7 cellular contexts compared by ENCODE assay signal in the genomic region with DNA sequence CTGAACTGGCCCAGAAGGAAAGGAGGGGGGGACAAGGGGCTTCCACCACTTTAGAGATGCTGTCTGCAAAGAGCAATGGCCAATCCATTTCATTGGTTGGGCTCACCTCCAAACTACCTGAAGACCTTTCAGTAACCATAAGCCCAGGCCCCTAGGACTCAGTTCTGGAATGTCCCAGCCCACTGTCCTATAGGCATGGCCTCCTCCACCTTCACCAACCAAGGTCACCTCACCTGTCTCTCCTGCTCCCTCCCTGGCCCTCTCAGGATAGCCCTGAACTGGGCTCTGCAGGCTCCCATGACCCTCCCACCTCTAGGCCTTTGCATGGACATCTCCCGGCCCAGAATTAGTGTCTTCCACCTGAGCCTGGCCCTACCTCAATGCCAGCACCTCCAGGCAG. TPM values are rescaled to one million over a fixed set of nuclear protein-coding genes. Genes with fewer than 3 reads are reported as not detected.
"Had no signal": no experiment of that assay in that cellular context is flagged by ENCODE, and none has a peak within 500 bp of the region (broad histone marks: within the 10 kb centered on the region; RNA-seq: fewer than 3 reads in every experiment).

No MANE protein-coding gene starts in this region.

- H3K9me3 ChIP-seq: HAP-1 had no signal

- H3K36me3 ChIP-seq: HAP-1 had no signal

- DNase-seq: GM23248, GOT3, H7, HFFc6 had no signal

- H3K27ac ChIP-seq: GM23248 had no signal

- H3K4me3 ChIP-seq: GM23248, HAP-1 had no signal

- H2AFZ ChIP-seq: GM23248 had no signal

- H3K4me1 ChIP-seq: HAP-1 had no signal

- H3K9ac ChIP-seq: GM23248 had no signal

RNA-seq across cellular contexts. Expression of a gene that starts 22.4 kb away (rescaled TPM):
- total RNA-seq: HT-29 had no signal
- polyA plus RNA-seq: IgD-negative memory B cell had no signal
